ENCODE assay signal across 39 cellular contexts in the genomic region with DNA sequence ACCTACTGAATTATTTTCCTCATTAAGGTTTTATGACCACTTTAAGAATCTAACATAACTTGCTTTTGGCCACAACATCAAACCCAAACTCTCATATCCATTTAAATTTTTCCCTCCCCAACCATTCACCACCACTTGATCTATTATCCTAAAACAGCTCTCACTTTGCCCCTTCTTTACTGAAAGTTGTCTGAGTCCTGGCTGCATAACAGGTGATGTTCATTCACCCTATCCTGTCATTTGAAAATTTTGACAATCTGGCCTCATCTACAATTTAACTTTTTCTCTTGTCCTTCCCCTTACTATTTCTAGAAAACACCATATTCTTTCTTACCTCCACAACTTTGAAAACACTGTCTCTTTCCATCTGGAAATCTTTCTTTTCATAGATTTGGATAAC.
"Had no signal": no experiment of that assay in that cellular context is flagged by ENCODE, and none has a peak within 500 bp of the region (broad histone marks: within the 10 kb centered on the region; RNA-seq: fewer than 3 reads in every experiment).

No MANE protein-coding gene starts in this region.

- H3K4me1 ChIP-seq: adrenal gland, ascending aorta, body of pancreas, breast epithelium had no signal

- H3K36me3 Mint-ChIP-seq: activated naive CD4-positive, alpha-beta T cell treated with anti-CD3 and anti-CD28 coated beads, Interleukin-2, amount 10 ng/mL, durations not matched to agents 7 days and 5 days; activated naive CD4-positive, alpha-beta T cell treated with anti-CD3 and anti-CD28 coated beads, Interleukin-2, amount 50 U/mL, for 24 hours; activated naive CD4-positive, alpha-beta T cell treated with anti-CD3 and anti-CD28 coated beads, Interleukin-2, amount 50 U/mL, for 72 hours; activated naive CD8-positive, alpha-beta T cell treated with anti-CD3 and anti-CD28 coated beads, Interleukin-2, amount 10 ng/mL, durations not matched to agents 7 days and 5 days; brain had no signal

- H3K27ac Mint-ChIP-seq: activated naive CD4-positive, alpha-beta T cell treated with anti-CD3 and anti-CD28 coated beads for 36 hours; activated naive CD4-positive, alpha-beta T cell treated with anti-CD3 and anti-CD28 coated beads, Interleukin-2, amount 10 ng/mL, durations not matched to agents 7 days and 5 days; activated naive CD4-positive, alpha-beta T cell treated with anti-CD3 and anti-CD28 coated beads, Interleukin-2, amount 50 U/mL, for 24 hours; activated naive CD4-positive, alpha-beta T cell treated with anti-CD3 and anti-CD28 coated beads, Interleukin-2, amount 50 U/mL, for 72 hours; activated naive CD8-positive, alpha-beta T cell; activated naive CD8-positive, alpha-beta T cell treated with anti-CD3 and anti-CD28 coated beads for 36 hours; activated naive CD8-positive, alpha-beta T cell treated with anti-CD3 and anti-CD28 coated beads, Interleukin-2, amount 10 ng/mL, durations not matched to agents 7 days and 5 days; activated naive CD8-positive, alpha-beta T cell treated with anti-CD3 and anti-CD28 coated beads, Interleukin-2, amount 50 U/mL, for 24 hours; activated T-cell treated with anti-CD3 and anti-CD28 coated beads, Interleukin-2, amount 50 U/mL, for 24 hours; activated T-helper 1 cell treated with anti-CD3 and anti-CD28 coated beads, Interleukin-12 subunit alpha, Interleukin-12 subunit beta, Interleukin-2, Interleukin-4 antibody, amounts not matched to agents 30 ng/mL and 10 ng/mL and 1 ng/mL, durations not matched to agents 14 hours and 24 hours and 36 hours; activated T-helper 17 cell treated with anti-CD3 and anti-CD28 coated beads, Interleukin-2, amount 50 U/mL, for 72 hours; activated T-helper 2 cell treated with anti-CD3 and anti-CD28 coated beads, Interferon-gamma antibody, Interleukin-2, Interleukin-4, amounts not matched to agents 10 μg/mL and 5 μg/mL and 100 μg/mL, durations not matched to agents 14 hours and 24 hours and 36 hours had no signal

- H3K4me3 ChIP-seq: adrenal gland, ascending aorta, body of pancreas, breast epithelium, cardiac muscle cell had no signal

- H3K27ac ChIP-seq: adrenal gland, ascending aorta, body of pancreas, brain microvascular endothelial cell, breast epithelium, cardiac muscle cell had no signal

- H3K27me3 Mint-ChIP-seq: activated naive CD4-positive, alpha-beta T cell treated with anti-CD3 and anti-CD28 coated beads, Interleukin-2, amount 10 ng/mL, durations not matched to agents 7 days and 5 days; activated naive CD4-positive, alpha-beta T cell treated with anti-CD3 and anti-CD28 coated beads, Interleukin-2, amount 50 U/mL, for 24 hours; activated naive CD8-positive, alpha-beta T cell; activated naive CD8-positive, alpha-beta T cell treated with anti-CD3 and anti-CD28 coated beads for 36 hours; activated naive CD8-positive, alpha-beta T cell treated with anti-CD3 and anti-CD28 coated beads, Interleukin-2, amount 50 U/mL, for 24 hours; activated T-cell treated with anti-CD3 and anti-CD28 coated beads, Interleukin-2, amount 50 U/mL, for 24 hours; activated T-helper 17 cell treated with anti-CD3 and anti-CD28 coated beads, Interleukin-2, amount 50 U/mL, for 72 hours; central memory CD8-positive, alpha-beta T cell had no signal

- H3K4me3 Mint-ChIP-seq: activated naive CD4-positive, alpha-beta T cell treated with anti-CD3 and anti-CD28 coated beads for 36 hours; activated naive CD4-positive, alpha-beta T cell treated with anti-CD3 and anti-CD28 coated beads, Interleukin-2, amount 10 ng/mL, durations not matched to agents 7 days and 5 days; activated naive CD4-positive, alpha-beta T cell treated with anti-CD3 and anti-CD28 coated beads, Interleukin-2, amount 50 U/mL, for 24 hours; activated naive CD8-positive, alpha-beta T cell; activated naive CD8-positive, alpha-beta T cell treated with anti-CD3 and anti-CD28 coated beads for 36 hours; activated naive CD8-positive, alpha-beta T cell treated with anti-CD3 and anti-CD28 coated beads, Interleukin-2, amount 10 ng/mL, durations not matched to agents 7 days and 5 days; activated naive CD8-positive, alpha-beta T cell treated with anti-CD3 and anti-CD28 coated beads, Interleukin-2, amount 50 U/mL, for 24 hours; activated T-cell treated with anti-CD3 and anti-CD28 coated beads, Interleukin-2, amount 50 U/mL, for 24 hours; activated T-cell treated with anti-CD3 and anti-CD28 coated beads, Interleukin-2, amount 50 U/mL, for 4 hours; activated T-helper 1 cell treated with anti-CD3 and anti-CD28 coated beads, Interleukin-12 subunit alpha, Interleukin-12 subunit beta, Interleukin-2, Interleukin-4 antibody, amounts not matched to agents 30 ng/mL and 10 ng/mL and 1 ng/mL, durations not matched to agents 14 hours and 24 hours and 36 hours; activated T-helper 17 cell treated with anti-CD3 and anti-CD28 coated beads, Interleukin-2, amount 50 U/mL, for 72 hours; brain; central memory CD8-positive, alpha-beta T cell had no signal

- H3K9me3 Mint-ChIP-seq: activated naive CD4-positive, alpha-beta T cell treated with anti-CD3 and anti-CD28 coated beads for 36 hours; activated naive CD4-positive, alpha-beta T cell treated with anti-CD3 and anti-CD28 coated beads, Interleukin-2, amount 10 ng/mL, durations not matched to agents 7 days and 5 days; activated naive CD4-positive, alpha-beta T cell treated with anti-CD3 and anti-CD28 coated beads, Interleukin-2, amount 50 U/mL, for 24 hours; activated naive CD4-positive, alpha-beta T cell treated with anti-CD3 and anti-CD28 coated beads, Interleukin-2, amount 50 U/mL, for 72 hours; activated naive CD8-positive, alpha-beta T cell treated with anti-CD3 and anti-CD28 coated beads for 36 hours; activated naive CD8-positive, alpha-beta T cell treated with anti-CD3 and anti-CD28 coated beads, Interleukin-2, amount 10 ng/mL, durations not matched to agents 7 days and 5 days; activated naive CD8-positive, alpha-beta T cell treated with anti-CD3 and anti-CD28 coated beads, Interleukin-2, amount 50 U/mL, for 24 hours; activated T-cell treated with anti-CD3 and anti-CD28 coated beads, Interleukin-2, amount 50 U/mL, for 24 hours; activated T-cell treated with anti-CD3 and anti-CD28 coated beads, Interleukin-2, amount 50 U/mL, for 4 hours; activated T-helper 1 cell treated with anti-CD3 and anti-CD28 coated beads, Interleukin-12 subunit alpha, Interleukin-12 subunit beta, Interleukin-2, Interleukin-4 antibody, amounts not matched to agents 30 ng/mL and 10 ng/mL and 1 ng/mL, durations not matched to agents 14 hours and 24 hours and 36 hours; activated T-helper 17 cell treated with anti-CD3 and anti-CD28 coated beads, Interleukin-2, amount 50 U/mL, for 72 hours; activated T-helper 2 cell treated with anti-CD3 and anti-CD28 coated beads, Interferon-gamma antibody, Interleukin-2, Interleukin-4, amounts not matched to agents 10 μg/mL and 5 μg/mL and 100 μg/mL, durations not matched to agents 14 hours and 24 hours and 36 hours; brain; central memory CD8-positive, alpha-beta T cell had no signal

- ATAC-seq: activated naive CD4-positive, alpha-beta T cell treated with anti-CD3 and anti-CD28 coated beads, Interleukin-2, amount 50 U/mL, for 72 hours; activated naive CD8-positive, alpha-beta T cell treated with anti-CD3 and anti-CD28 coated beads, Interleukin-2, amount 50 U/mL, for 24 hours; activated T-cell treated with anti-CD3 and anti-CD28 coated beads, Interleukin-2, amount 50 U/mL, for 4 hours; activated T-helper 17 cell treated with anti-CD3 and anti-CD28 coated beads, Interleukin-2, amount 50 U/mL, for 72 hours; body of pancreas had no signal

- DNase-seq: activated effector memory CD4-positive, alpha-beta T cell treated with anti-CD3 and anti-CD28 coated beads, Interleukin-2, amount 50 U/mL, for 16 hours; activated effector memory CD4-positive, alpha-beta T cell treated with Interleukin-2 at 50 U/mL for 16 hours; activated gamma-delta T cell; activated gamma-delta T cell treated with Interleukin-2 at 50 U/mL for 16 hours; activated naive CD4-positive, alpha-beta T cell; activated naive CD4-positive, alpha-beta T cell treated with anti-CD3 and anti-CD28 coated beads for 36 hours; activated naive CD4-positive, alpha-beta T cell treated with anti-CD3 and anti-CD28 coated beads, Interleukin-2, amount 10 ng/mL, durations not matched to agents 7 days and 5 days; activated naive CD4-positive, alpha-beta T cell treated with anti-CD3 and anti-CD28 coated beads, Interleukin-2, amount 50 U/mL, for 16 hours; activated naive CD4-positive, alpha-beta T cell treated with Interleukin-2 at 50 U/mL for 16 hours; activated naive CD8-positive, alpha-beta T cell treated with anti-CD3 and anti-CD28 coated beads for 36 hours; activated naive CD8-positive, alpha-beta T cell treated with anti-CD3 and anti-CD28 coated beads, Interleukin-2, amount 10 ng/mL, durations not matched to agents 7 days and 5 days; activated naive CD8-positive, alpha-beta T cell treated with anti-CD3 and anti-CD28 coated beads, Interleukin-2, amount 50 U/mL, for 24 hours; activated T-cell treated with anti-CD3 and anti-CD28 coated beads, Interleukin-2, amount 50 U/mL, for 24 hours; activated T-cell treated with anti-CD3 and anti-CD28 coated beads, Interleukin-2, amount 50 U/mL, for 4 hours; activated T-cell treated with anti-CD3 and anti-CD28 coated beads, Interleukin-2, amount 50 U/mL, for 48 hours; adrenal gland; amniotic stem cell; amygdala; anterior cingulate cortex; aorta; body of pancreas; brain microvascular endothelial cell; caudate nucleus; central memory CD4-positive, alpha-beta T cell; cerebellar nuclear complex had no signal

- H3K9me3 ChIP-seq: adrenal gland, ascending aorta, body of pancreas, breast epithelium had no signal

- H3K4me1 Mint-ChIP-seq: activated naive CD4-positive, alpha-beta T cell treated with anti-CD3 and anti-CD28 coated beads, Interleukin-2, amount 10 ng/mL, durations not matched to agents 7 days and 5 days; activated naive CD4-positive, alpha-beta T cell treated with anti-CD3 and anti-CD28 coated beads, Interleukin-2, amount 50 U/mL, for 24 hours; activated naive CD8-positive, alpha-beta T cell treated with anti-CD3 and anti-CD28 coated beads for 36 hours; activated naive CD8-positive, alpha-beta T cell treated with anti-CD3 and anti-CD28 coated beads, Interleukin-2, amount 10 ng/mL, durations not matched to agents 7 days and 5 days; activated naive CD8-positive, alpha-beta T cell treated with anti-CD3 and anti-CD28 coated beads, Interleukin-2, amount 50 U/mL, for 24 hours; activated T-helper 17 cell treated with anti-CD3 and anti-CD28 coated beads, Interleukin-2, amount 50 U/mL, for 72 hours; central memory CD8-positive, alpha-beta T cell had no signal

- H3K27me3 ChIP-seq: adrenal gland, ascending aorta, body of pancreas, brain microvascular endothelial cell, breast epithelium, cardiac muscle cell had no signal

- H3K36me3 ChIP-seq: adrenal gland, ascending aorta, brain microvascular endothelial cell, breast epithelium, cardiac muscle cell had no signal

- FAIRE-seq: astrocyte, bronchial epithelial cell, colon had no signal
